Comparison of ENCODE assay signal across 1 cellular context in genomic region chr14:24670594-24670993, GRCh38.
TF ChIP-seq lines count a peak whose summit lies in the region.

No MANE protein-coding gene starts in this region.

TF ChIP-seq in SK-N-SH, 30 proteins besides CTCF, POLR2A, EP300 and RAD21 (continued from another document):
- TF ChIP-seq ZBTB33 (IDR thresholded peaks at IDR 0.05; ENCODE audit: borderline replicate concordance, low read depth) (no peak), ELF1 (IDR thresholded peaks at IDR 0.05) (no peak), REST (IDR thresholded peaks at IDR 0.05; ENCODE audit: low read depth, low read length) (no peak), TEAD4 (IDR thresholded peaks at IDR 0.05; ENCODE audit: borderline replicate concordance, insufficient read depth) (no peak), NRF1 (IDR thresholded peaks at IDR 0.05; ENCODE audit: low read depth, low read length) (no peak), NFIC (IDR thresholded peaks at IDR 0.05; ENCODE audit: borderline replicate concordance) (no peak), FOXM1 (IDR thresholded peaks at IDR 0.05; ENCODE audit: low read depth) (no peak), MEF2A (IDR thresholded peaks at IDR 0.05; ENCODE audit: borderline replicate concordance, low read depth) (no peak), TCF12 (IDR thresholded peaks at IDR 0.05) (no peak), USF2 (IDR thresholded peaks at IDR 0.05; ENCODE audit: borderline replicate concordance, low read depth, low read length) (no peak), RXRA (IDR thresholded peaks at IDR 0.05; ENCODE audit: borderline replicate concordance, low read depth) (no peak), GABPA (IDR thresholded peaks at IDR 0.05; ENCODE audit: low read depth) (no peak), USF1 (IDR thresholded peaks at IDR 0.05; ENCODE audit: borderline replicate concordance, low read depth) (no peak), RFX5 (IDR thresholded peaks at IDR 0.05; ENCODE audit: low read length) (no peak), JUND (IDR thresholded peaks at IDR 0.05) (no peak), TAF1 (IDR thresholded peaks at IDR 0.05; ENCODE audit: borderline replicate concordance, low read depth, low read length) (no peak), CHD2 (IDR thresholded peaks at IDR 0.05; ENCODE audit: low read length, partially characterized antibody) (no peak), SIN3A (IDR thresholded peaks at IDR 0.05; ENCODE audit: borderline replicate concordance, low read depth, low read length) (no peak), RCOR1 (IDR thresholded peaks at IDR 0.05; ENCODE audit: low read length) (no peak)
TF ChIP-seq in SK-N-SH: peak in this region for 0.
